20 cellular contexts compared by ENCODE assay signal in the genomic region with DNA sequence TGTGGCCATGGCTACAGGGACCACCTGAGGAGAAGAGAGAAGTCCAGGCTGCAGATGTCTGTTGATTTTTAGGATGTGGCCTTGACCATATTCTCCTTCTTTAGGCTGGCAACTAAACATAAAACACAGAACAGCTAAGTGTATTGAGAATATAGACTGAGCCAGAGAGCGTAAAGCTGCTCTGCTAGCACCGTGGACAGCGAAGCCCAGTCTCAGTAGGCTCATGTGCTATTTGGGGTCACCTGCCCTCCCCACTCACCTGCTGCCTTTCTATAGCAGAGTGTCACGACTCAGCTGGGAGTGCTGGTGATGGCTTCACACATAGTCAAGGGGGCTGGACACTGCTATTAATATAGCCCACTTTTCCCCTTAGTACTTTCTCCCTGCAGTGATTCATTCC.
"Had no signal": no experiment of that assay in that cellular context is flagged by ENCODE, and none has a peak within 500 bp of the region (broad histone marks: within the 10 kb centered on the region; RNA-seq: fewer than 3 reads in every experiment).

No MANE protein-coding gene starts in this region.

- H3K27me3 ChIP-seq: brain microvascular endothelial cell, colonic mucosa, gastrocnemius medialis, tibial artery had no signal

- H3K27ac ChIP-seq: brain microvascular endothelial cell, colonic mucosa, gastrocnemius medialis, lower lobe of right lung, parathyroid adenoma, tibial artery, WERI-Rb-1 had no signal

- H3K36me3 ChIP-seq: brain microvascular endothelial cell, colonic mucosa, gastrocnemius medialis, lower lobe of right lung, tibial artery, WERI-Rb-1 had no signal

- ATAC-seq: activated CD4-positive, alpha-beta T cell treated with anti-CD3 and anti-CD28 coated beads for 36 hours; esophagus mucosa; gastrocnemius medialis; left cardiac atrium; lower lobe of right lung; stimulated activated naive CD8-positive, alpha-beta T cell treated with anti-CD3 and anti-CD28 coated beads, Interleukin-15, Interleukin-2, amounts not matched to agents 100 U/mL and 50 U/mL, for 24 hours had no signal

- DNase-seq: activated CD4-positive, alpha-beta T cell treated with anti-CD3 and anti-CD28 coated beads for 36 hours; activated CD4-positive, alpha-beta T cell treated with anti-CD3 and anti-CD28 coated beads, Interleukin-2, amount 50 U/mL, for 48 hours; activated naive CD8-positive, alpha-beta T cell treated with anti-CD3 and anti-CD28 coated beads, Interleukin-2, amount 10 ng/mL, durations not matched to agents 7 days and 5 days; aorta; brain microvascular endothelial cell; central memory CD4-positive, alpha-beta T cell; colonic mucosa; gastrocnemius medialis; head of caudate nucleus; left cardiac atrium; lower lobe of right lung; retina; stimulated activated CD4-positive, alpha-beta T cell treated with anti-CD3 and anti-CD28 coated beads, Interleukin-12 subunit alpha, Interleukin-12 subunit beta, amount 100 ng/mL, for 4 hours; stimulated activated CD4-positive, alpha-beta T cell treated with anti-CD3 and anti-CD28 coated beads, Interleukin-2, amount 100 ng/mL, for 24 hours; stimulated activated naive CD8-positive, alpha-beta T cell treated with anti-CD3 and anti-CD28 coated beads, Interleukin-15, Interleukin-2, amounts not matched to agents 100 U/mL and 50 U/mL, for 24 hours; substantia nigra; tibial artery; WERI-Rb-1 had no signal

- H3K4me1 ChIP-seq: colonic mucosa, gastrocnemius medialis, lower lobe of right lung, parathyroid adenoma, tibial artery had no signal

- H3K4me3 ChIP-seq: colonic mucosa, gastrocnemius medialis, lower lobe of right lung, tibial artery had no signal

- H3K9me3 ChIP-seq: colonic mucosa, gastrocnemius medialis, lower lobe of right lung, tibial artery had no signal
